ENCODE assay signal across 1 cellular context in genomic region chr1:7704214-7705047, GRCh38.
TF ChIP-seq lines count a peak whose summit lies in the region.

No MANE protein-coding gene starts in this region.

TF ChIP-seq in SK-N-SH treated with all-trans-retinoic acid at 6 μM for 48 hours, 23 proteins besides CTCF, POLR2A, EP300 and RAD21 (continued from another document):
- TF ChIP-seq BACH2 (CRISPR knock-in tag; IDR thresholded peaks at IDR 0.05; ENCODE audit: borderline replicate concordance), result no peak
